In the genomic region with DNA sequence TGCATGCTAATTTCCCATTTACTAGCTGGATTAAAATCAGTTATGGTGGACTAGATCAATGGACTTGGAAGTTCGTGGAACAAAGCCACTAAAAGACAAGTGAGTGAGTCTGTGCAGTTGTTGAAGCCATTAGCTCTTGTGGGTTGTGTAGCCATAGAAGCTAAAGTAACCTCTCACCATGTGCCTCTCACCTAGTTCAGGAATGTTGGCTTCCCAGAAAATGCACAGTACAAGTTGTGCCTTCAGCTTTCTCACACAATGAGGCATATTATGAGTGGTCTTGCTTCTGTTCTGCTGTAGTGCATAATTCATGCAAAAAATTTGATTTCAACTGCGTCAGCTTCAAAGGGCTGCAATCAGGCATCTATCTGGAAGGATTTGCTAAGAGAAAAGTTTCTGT, we compare ENCODE assay signal across 1 cellular context.
TF ChIP-seq lines count a peak whose summit lies in the region.

No MANE protein-coding gene starts in this region.

TF ChIP-seq in GM23338, 12 proteins besides CTCF, POLR2A, EP300 and RAD21 (continued from another document):
- TF ChIP-seq, protein P1, sequence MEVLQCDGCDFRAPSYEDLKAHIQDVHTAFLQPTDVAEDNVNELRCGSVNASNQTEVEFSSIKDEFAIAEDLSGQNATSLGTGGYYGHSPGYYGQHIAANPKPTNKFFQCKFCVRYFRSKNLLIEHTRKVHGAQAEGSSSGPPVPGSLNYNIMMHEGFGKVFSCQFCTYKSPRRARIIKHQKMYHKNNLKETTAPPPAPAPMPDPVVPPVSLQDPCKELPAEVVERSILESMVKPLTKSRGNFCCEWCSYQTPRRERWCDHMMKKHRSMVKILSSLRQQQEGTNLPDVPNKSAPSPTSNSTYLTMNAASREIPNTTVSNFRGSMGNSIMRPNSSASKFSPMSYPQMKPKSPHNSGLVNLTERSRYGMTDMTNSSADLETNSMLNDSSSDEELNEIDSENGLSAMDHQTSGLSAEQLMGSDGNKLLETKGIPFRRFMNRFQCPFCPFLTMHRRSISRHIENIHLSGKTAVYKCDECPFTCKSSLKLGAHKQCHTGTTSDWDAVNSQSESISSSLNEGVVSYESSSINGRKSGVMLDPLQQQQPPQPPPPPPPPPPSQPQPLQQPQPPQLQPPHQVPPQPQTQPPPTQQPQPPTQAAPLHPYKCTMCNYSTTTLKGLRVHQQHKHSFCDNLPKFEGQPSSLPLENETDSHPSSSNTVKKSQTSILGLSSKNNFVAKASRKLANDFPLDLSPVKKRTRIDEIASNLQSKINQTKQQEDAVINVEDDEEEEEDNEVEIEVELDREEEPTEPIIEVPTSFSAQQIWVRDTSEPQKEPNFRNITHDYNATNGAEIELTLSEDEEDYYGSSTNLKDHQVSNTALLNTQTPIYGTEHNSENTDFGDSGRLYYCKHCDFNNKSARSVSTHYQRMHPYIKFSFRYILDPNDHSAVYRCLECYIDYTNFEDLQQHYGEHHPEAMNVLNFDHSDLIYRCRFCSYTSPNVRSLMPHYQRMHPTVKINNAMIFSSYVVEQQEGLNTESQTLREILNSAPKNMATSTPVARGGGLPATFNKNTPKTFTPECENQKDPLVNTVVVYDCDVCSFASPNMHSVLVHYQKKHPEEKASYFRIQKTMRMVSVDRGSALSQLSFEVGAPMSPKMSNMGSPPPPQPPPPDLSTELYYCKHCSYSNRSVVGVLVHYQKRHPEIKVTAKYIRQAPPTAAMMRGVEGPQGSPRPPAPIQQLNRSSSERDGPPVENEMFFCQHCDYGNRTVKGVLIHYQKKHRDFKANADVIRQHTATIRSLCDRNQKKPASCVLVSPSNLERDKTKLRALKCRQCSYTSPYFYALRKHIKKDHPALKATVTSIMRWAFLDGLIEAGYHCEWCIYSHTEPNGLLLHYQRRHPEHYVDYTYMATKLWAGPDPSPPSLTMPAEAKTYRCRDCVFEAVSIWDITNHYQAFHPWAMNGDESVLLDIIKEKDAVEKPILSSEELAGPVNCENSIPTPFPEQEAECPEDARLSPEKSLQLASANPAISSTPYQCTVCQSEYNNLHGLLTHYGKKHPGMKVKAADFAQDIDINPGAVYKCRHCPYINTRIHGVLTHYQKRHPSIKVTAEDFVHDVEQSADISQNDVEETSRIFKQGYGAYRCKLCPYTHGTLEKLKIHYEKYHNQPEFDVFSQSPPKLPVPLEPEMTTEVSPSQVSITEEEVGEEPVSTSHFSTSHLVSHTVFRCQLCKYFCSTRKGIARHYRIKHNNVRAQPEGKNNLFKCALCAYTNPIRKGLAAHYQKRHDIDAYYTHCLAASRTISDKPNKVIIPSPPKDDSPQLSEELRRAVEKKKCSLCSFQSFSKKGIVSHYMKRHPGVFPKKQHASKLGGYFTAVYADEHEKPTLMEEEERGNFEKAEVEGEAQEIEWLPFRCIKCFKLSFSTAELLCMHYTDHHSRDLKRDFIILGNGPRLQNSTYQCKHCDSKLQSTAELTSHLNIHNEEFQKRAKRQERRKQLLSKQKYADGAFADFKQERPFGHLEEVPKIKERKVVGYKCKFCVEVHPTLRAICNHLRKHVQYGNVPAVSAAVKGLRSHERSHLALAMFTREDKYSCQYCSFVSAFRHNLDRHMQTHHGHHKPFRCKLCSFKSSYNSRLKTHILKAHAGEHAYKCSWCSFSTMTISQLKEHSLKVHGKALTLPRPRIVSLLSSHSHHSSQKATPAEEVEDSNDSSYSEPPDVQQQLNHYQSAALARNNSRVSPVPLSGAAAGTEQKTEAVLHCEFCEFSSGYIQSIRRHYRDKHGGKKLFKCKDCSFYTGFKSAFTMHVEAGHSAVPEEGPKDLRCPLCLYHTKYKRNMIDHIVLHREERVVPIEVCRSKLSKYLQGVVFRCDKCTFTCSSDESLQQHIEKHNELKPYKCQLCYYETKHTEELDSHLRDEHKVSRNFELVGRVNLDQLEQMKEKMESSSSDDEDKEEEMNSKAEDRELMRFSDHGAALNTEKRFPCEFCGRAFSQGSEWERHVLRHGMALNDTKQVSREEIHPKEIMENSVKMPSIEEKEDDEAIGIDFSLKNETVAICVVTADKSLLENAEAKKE (CRISPR knock-in tag; IDR thresholded peaks at IDR 0.05) = no peak
- no peak for TF ChIP-seq EZH2 (IDR thresholded peaks at IDR 0.05; ENCODE audit: low read depth, unreplicated experiment)
- TF ChIP-seq JUNB (IDR thresholded peaks at IDR 0.05; ENCODE audit: unreplicated experiment) = no peak
- TF ChIP-seq STAT1 (IDR thresholded peaks at IDR 0.05; ENCODE audit: unreplicated experiment) = no peak
